8 cellular contexts compared by ENCODE assay signal in genomic region chr19:19032420-19033175, GRCh38. TPM values are rescaled to one million over a fixed set of nuclear protein-coding genes. Genes with fewer than 3 reads are reported as not detected.
A peak's percentile ranks its signal among the peaks of the same experiment; 100 is the strongest.
DNase-seq lines count a peak whose midpoint lies in the region; ATAC-seq and TF ChIP-seq lines count a peak whose summit lies in the region.

No MANE protein-coding gene starts in this region.

- peak; percentile 52 for ATAC-seq in GM19463 (IDR thresholded peaks at IDR 0.05; ENCODE audit: unreplicated experiment)
- ATAC-seq in Panc1: peak; percentile 42
- ATAC-seq in natural killer cell treated with Interleukin-12 subunit alpha and Interleukin-12 subunit beta and Interleukin-15 and Interleukin-18, amount 100 ng/mL, for 72 hours: peak; percentile 67 to 72

- H3K4me3 ChIP-seq in HUES64 (ENCODE audit: low read length) (peak overlapping the region; percentile 78), Panc1 (ENCODE audit: low read depth in 2 of 2, low read length in 2 of 2) (peak overlapping the region; percentile 85 to 86), fibroblast of the aortic adventitia (ENCODE audit: low read depth, low read length) (peak overlapping the region; percentile 92)

- peaks cover 25% of the 10 kb centered on the region for H3K4me1 Mint-ChIP-seq in activated T-helper 1 cell treated with anti-CD3 and anti-CD28 coated beads, Interleukin-12 subunit alpha, Interleukin-12 subunit beta, Interleukin-2, Interleukin-4 antibody, amounts not matched to agents 30 ng/mL and 10 ng/mL and 1 ng/mL, durations not matched to agents 14 hours and 24 hours and 36 hours (ENCODE audit: low read depth)
- peaks cover 24 to 31% of the 10 kb centered on the region in 2 donors for H3K4me1 Mint-ChIP-seq in natural killer cell treated with Interleukin-12 subunit alpha and Interleukin-12 subunit beta and Interleukin-15 and Interleukin-18, amount 100 ng/mL, for 72 hours (ENCODE audit: low read depth in 2 of 2)

- H3K36me3 ChIP-seq in HUES64 (ENCODE audit: insufficient read depth, low read length) (peaks cover 57% of the 10 kb centered on the region), Panc1 (ENCODE audit: control insufficient read depth, insufficient read depth, low read length) (peaks cover 8% of the 10 kb centered on the region)

- no peaks in the 10 kb centered on the region for H3K9me3 Mint-ChIP-seq in activated T-helper 1 cell treated with anti-CD3 and anti-CD28 coated beads, Interleukin-12 subunit alpha, Interleukin-12 subunit beta, Interleukin-2, Interleukin-4 antibody, amounts not matched to agents 30 ng/mL and 10 ng/mL and 1 ng/mL, durations not matched to agents 14 hours and 24 hours and 36 hours
- H3K9me3 Mint-ChIP-seq in natural killer cell treated with Interleukin-12 subunit alpha and Interleukin-12 subunit beta and Interleukin-15 and Interleukin-18, amount 100 ng/mL, for 72 hours: no peaks in the 10 kb centered on the region

- DNase-seq in C1 segment of cervical spinal cord (lab: John Stamatoyannopoulos, UW) (peak; percentile 16 to 88 (median 68)), Panc1 (ENCODE audit: low read depth, low spot score) (no peak), fibroblast of the aortic adventitia (ENCODE audit: low read depth) (peak; percentile 93)
- DNase-seq in activated T-helper 1 cell treated with anti-CD3 and anti-CD28 coated beads, Interleukin-12 subunit alpha, Interleukin-12 subunit beta, Interleukin-2, Interleukin-4 antibody, amounts not matched to agents 30 ng/mL and 10 ng/mL and 1 ng/mL, durations not matched to agents 14 hours and 24 hours and 36 hours (ENCODE audit: low spot score): peak; percentile 75
- DNase-seq in natural killer cell treated with Interleukin-12 subunit alpha and Interleukin-12 subunit beta and Interleukin-15 and Interleukin-18, amount 100 ng/mL, for 72 hours (ENCODE audit: low spot score): peak; percentile 90
- DNase-seq in stimulated activated naive CD4-positive, alpha-beta T cell (lab: John Stamatoyannopoulos, UW): peak; percentile 57 to 82 (median 68)

- H3K27me3 ChIP-seq in HUES64 (ENCODE audit: insufficient read depth, low read length): no peaks in the 10 kb centered on the region
- H3K27me3 ChIP-seq in Panc1 (ENCODE audit: control insufficient read depth, insufficient read depth, low read length): no peaks in the 10 kb centered on the region

- CTCF ChIA-PET in Panc1 (lab: Charles Lee): no interaction called here

- no peaks in the 10 kb centered on the region for H3K27me3 Mint-ChIP-seq in activated T-helper 1 cell treated with anti-CD3 and anti-CD28 coated beads, Interleukin-12 subunit alpha, Interleukin-12 subunit beta, Interleukin-2, Interleukin-4 antibody, amounts not matched to agents 30 ng/mL and 10 ng/mL and 1 ng/mL, durations not matched to agents 14 hours and 24 hours and 36 hours (ENCODE audit: insufficient read depth)
- H3K27me3 Mint-ChIP-seq in natural killer cell treated with Interleukin-12 subunit alpha and Interleukin-12 subunit beta and Interleukin-15 and Interleukin-18, amount 100 ng/mL, for 72 hours: no peaks in the 10 kb centered on the region

- H3K27ac ChIP-seq in HUES64 (ENCODE audit: low read depth, low read length) (peak overlapping the region; percentile 88), Panc1 (ENCODE audit: low read length) (peak overlapping the region; percentile 88)

- TF ChIP-seq CTCF in Panc1 (IDR thresholded peaks at IDR 0.05) (no peak), fibroblast of the aortic adventitia (IDR thresholded peaks at IDR 0.05; ENCODE audit: insufficient read depth, low read length) (no peak)

- H3K27ac Mint-ChIP-seq in activated T-helper 1 cell treated with anti-CD3 and anti-CD28 coated beads, Interleukin-12 subunit alpha, Interleukin-12 subunit beta, Interleukin-2, Interleukin-4 antibody, amounts not matched to agents 30 ng/mL and 10 ng/mL and 1 ng/mL, durations not matched to agents 14 hours and 24 hours and 36 hours: peak overlapping the region; percentile 98
- peak overlapping the region; percentile 83 to 98 for H3K27ac Mint-ChIP-seq in natural killer cell treated with Interleukin-12 subunit alpha and Interleukin-12 subunit beta and Interleukin-15 and Interleukin-18, amount 100 ng/mL, for 72 hours

- H3K9me3 ChIP-seq in HUES64 (ENCODE audit: insufficient read depth, low read depth, low read length) (peaks cover 5% of the 10 kb centered on the region; the same call in 1 of the 2 replicates), Panc1 (ENCODE audit: control insufficient read depth, insufficient read depth, low read depth, low read length) (no peaks in the 10 kb centered on the region)

- peaks cover 31% of the 10 kb centered on the region for H3K36me3 Mint-ChIP-seq in activated T-helper 1 cell treated with anti-CD3 and anti-CD28 coated beads, Interleukin-12 subunit alpha, Interleukin-12 subunit beta, Interleukin-2, Interleukin-4 antibody, amounts not matched to agents 30 ng/mL and 10 ng/mL and 1 ng/mL, durations not matched to agents 14 hours and 24 hours and 36 hours (ENCODE audit: low read depth)
- peaks cover 12% of the 10 kb centered on the region for H3K36me3 Mint-ChIP-seq in natural killer cell treated with Interleukin-12 subunit alpha and Interleukin-12 subunit beta and Interleukin-15 and Interleukin-18, amount 100 ng/mL, for 72 hours

- intact Hi-C loops in Panc1 (cut with micrococcal nuclease; ENCODE audit: unreplicated experiment): no loop called here
- intact Hi-C loops in activated T-helper 1 cell treated with anti-CD3 and anti-CD28 coated beads, Interleukin-12 subunit alpha, Interleukin-12 subunit beta, Interleukin-2, Interleukin-4 antibody, amounts not matched to agents 30 ng/mL and 10 ng/mL and 1 ng/mL, durations not matched to agents 14 hours and 24 hours and 36 hours (cut with micrococcal nuclease): loop anchor here (1.0 to 5.0 kb wide), 8 partner anchors 31 to 510 kb away; partner anchors contain the start of genes BORCS8, COPE, DDX49 and ELL

- TSS peak; percentile 88 for BruUV-seq in Panc1 (replicated peaks; lab: Mats Ljungman, UMichigan)

- peak overlapping the region; percentile 86 for H3K9ac ChIP-seq in HUES64 (ENCODE audit: low read depth, low read length)

- WGBS in HUES64: under 1% methylated on average over 29 of the region's 31 CpGs

- in situ Hi-C loops in Panc1 (cut with HindIII; ENCODE audit: low pct_unique_long_range_greater_than_20kb, low sequenced_read_pairs): no loop called here

- H3K4me3 Mint-ChIP-seq in activated T-helper 1 cell treated with anti-CD3 and anti-CD28 coated beads, Interleukin-12 subunit alpha, Interleukin-12 subunit beta, Interleukin-2, Interleukin-4 antibody, amounts not matched to agents 30 ng/mL and 10 ng/mL and 1 ng/mL, durations not matched to agents 14 hours and 24 hours and 36 hours: peak overlapping the region; percentile 98
- H3K4me3 Mint-ChIP-seq in natural killer cell treated with Interleukin-12 subunit alpha and Interleukin-12 subunit beta and Interleukin-15 and Interleukin-18, amount 100 ng/mL, for 72 hours: peak overlapping the region; percentile 92

- H3K4me1 ChIP-seq in HUES64 (ENCODE audit: insufficient read depth, low read length) (peaks cover 6% of the 10 kb centered on the region; the same call in 1 of the 2 replicates), Panc1 (ENCODE audit: control insufficient read depth, insufficient read depth, low read length) (peaks cover 6% of the 10 kb centered on the region; the same call in 1 of the 2 replicates)

- POLR2A ChIA-PET in Panc1 (lab: Charles Lee): interaction anchor here (0.6 kb wide), 1 partner anchor 289 kb away, joined by 3 read pairs; no protein-coding TSS in a partner anchor

RNA-seq across cellular contexts. Expression of gene SUGP2, which starts 0.7 kb away (rescaled TPM):
- polyA plus RNA-seq in HUES64 (2013, experiment 1 of 2): 55.4 TPM
- 68.2 TPM for polyA plus RNA-seq in HUES64 (2013, experiment 2 of 2)
- total RNA-seq in Panc1 (2021; ENCODE audit: unreplicated experiment) (112 TPM), fibroblast of the aortic adventitia (ENCODE audit: low replicate concordance) (23.1 and 35.3 TPM in 2 replicates)
- polyA plus RNA-seq in Panc1 (2012; ENCODE audit: insufficient read length): 60.6 TPM
- 114 and 128 TPM in 2 replicates for total RNA-seq in activated T-helper 1 cell treated with anti-CD3 and anti-CD28 coated beads, Interleukin-12 subunit alpha, Interleukin-12 subunit beta, Interleukin-2, Interleukin-4 antibody, amounts not matched to agents 30 ng/mL and 10 ng/mL and 1 ng/mL, durations not matched to agents 14 hours and 24 hours and 36 hours
- total RNA-seq in natural killer cell treated with Interleukin-12 subunit alpha and Interleukin-12 subunit beta and Interleukin-15 and Interleukin-18, amount 100 ng/mL, for 72 hours: 100 to 1,000 TPM; 102 to 196 TPM

RNA-seq across cellular contexts. Expression of gene ARMC6, which starts 0.8 kb away (rescaled TPM):
- 52.1 TPM for polyA plus RNA-seq in HUES64 (2013, experiment 1 of 2)
- polyA plus RNA-seq in HUES64 (2013, experiment 2 of 2): 41.5 TPM
- total RNA-seq in Panc1 (2021; ENCODE audit: unreplicated experiment): 51.4 TPM
- polyA plus RNA-seq in Panc1 (2012; ENCODE audit: insufficient read length): 64.8 TPM
- 54.9 and 56.5 TPM in 2 replicates for total RNA-seq in activated T-helper 1 cell treated with anti-CD3 and anti-CD28 coated beads, Interleukin-12 subunit alpha, Interleukin-12 subunit beta, Interleukin-2, Interleukin-4 antibody, amounts not matched to agents 30 ng/mL and 10 ng/mL and 1 ng/mL, durations not matched to agents 14 hours and 24 hours and 36 hours
- 29.6 and 30.1 TPM in 2 replicates for total RNA-seq in fibroblast of the aortic adventitia (ENCODE audit: low replicate concordance)
- total RNA-seq in natural killer cell treated with Interleukin-12 subunit alpha and Interleukin-12 subunit beta and Interleukin-15 and Interleukin-18, amount 100 ng/mL, for 72 hours: 10 to 100 TPM; 22.3 to 43.9 TPM

RNA-seq across cellular contexts. Expression of gene SLC25A42, which starts 31.2 kb away (rescaled TPM):
- 3.1 TPM for polyA plus RNA-seq in HUES64 (2013, experiment 1 of 2)
- polyA plus RNA-seq in HUES64 (2013, experiment 2 of 2): 4.8 TPM
- total RNA-seq in Panc1 (2021; ENCODE audit: unreplicated experiment) (2.6 TPM), fibroblast of the aortic adventitia (ENCODE audit: low replicate concordance) (3.7 and 4.8 TPM in 2 replicates)
- 2.9 TPM for polyA plus RNA-seq in Panc1 (2012; ENCODE audit: insufficient read length)
- 7.8 and 10.8 TPM in 2 replicates for total RNA-seq in activated T-helper 1 cell treated with anti-CD3 and anti-CD28 coated beads, Interleukin-12 subunit alpha, Interleukin-12 subunit beta, Interleukin-2, Interleukin-4 antibody, amounts not matched to agents 30 ng/mL and 10 ng/mL and 1 ng/mL, durations not matched to agents 14 hours and 24 hours and 36 hours
- total RNA-seq in natural killer cell treated with Interleukin-12 subunit alpha and Interleukin-12 subunit beta and Interleukin-15 and Interleukin-18, amount 100 ng/mL, for 72 hours: 10 to 100 TPM; 18.3 to 22.8 TPM
